Comparison of ENCODE assay signal across 29 cellular contexts in the genomic region with DNA sequence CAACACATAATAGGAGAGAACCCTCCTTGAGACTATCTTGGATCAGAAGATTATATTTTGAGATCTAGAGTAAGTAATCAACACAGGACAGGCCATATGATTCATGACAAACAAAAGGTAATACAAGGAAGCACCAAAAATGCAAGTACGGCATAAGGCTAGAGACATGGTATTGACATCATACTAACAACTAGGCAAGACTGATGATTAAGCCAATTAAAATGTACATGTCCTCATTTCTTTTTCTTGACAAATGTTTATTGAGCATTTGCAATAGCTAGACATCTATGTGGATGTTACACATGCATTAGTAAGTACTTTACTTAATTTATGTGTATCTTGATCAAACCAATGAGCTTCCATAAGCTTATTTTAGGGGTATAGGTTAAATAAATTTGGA.
"Had no signal": no experiment of that assay in that cellular context is flagged by ENCODE, and none has a peak within 500 bp of the region (broad histone marks: within the 10 kb centered on the region; RNA-seq: fewer than 3 reads in every experiment).

No MANE protein-coding gene starts in this region.

- ATAC-seq: activated CD8-positive, alpha-beta T cell treated with anti-CD3 and anti-CD28 coated beads, Interleukin-2, amount 10 ng/mL, durations not matched to agents 7 days and 5 days; esophagus mucosa; gastroesophageal sphincter; left cardiac atrium; mucosa of descending colon; pancreas; psoas muscle; right cardiac atrium; T-cell; upper lobe of right lung had no signal

- H3K27me3 Mint-ChIP-seq: activated CD4-positive, alpha-beta T cell treated with anti-CD3 and anti-CD28 coated beads, Interleukin-2, amount 10 ng/mL, durations not matched to agents 7 days and 5 days; activated naive CD8-positive, alpha-beta T cell treated with anti-CD3 and anti-CD28 coated beads for 36 hours; memory B cell; stimulated activated naive CD8-positive, alpha-beta T cell treated with anti-CD3 and anti-CD28 coated beads, Interleukin-15, Interleukin-2, amounts not matched to agents 100 ng/mL and 50 ng/mL, for 24 hours; T-cell had no signal

- H3K27ac Mint-ChIP-seq: activated CD4-positive, alpha-beta T cell treated with anti-CD3 and anti-CD28 coated beads, Interleukin-2, amount 10 ng/mL, durations not matched to agents 7 days and 5 days; activated CD8-positive, alpha-beta T cell treated with anti-CD3 and anti-CD28 coated beads, Interleukin-2, amount 10 ng/mL, durations not matched to agents 7 days and 5 days; activated naive CD8-positive, alpha-beta T cell treated with anti-CD3 and anti-CD28 coated beads for 36 hours; activated T-helper 2 cell treated with anti-CD3 and anti-CD28 coated beads, Interferon-gamma antibody, Interleukin-2, Interleukin-4, amounts not matched to agents 10 μg/mL and 5 μg/mL and 100 μg/mL, durations not matched to agents 14 hours and 24 hours and 36 hours; memory B cell; nephron progenitor cell; stimulated activated naive CD8-positive, alpha-beta T cell treated with anti-CD3 and anti-CD28 coated beads, Interleukin-15, Interleukin-2, amounts not matched to agents 100 ng/mL and 50 ng/mL, for 24 hours; T-cell; T-helper 2 cell treated with Interferon-gamma antibody and Interleukin-4, amounts not matched to agents 5 μg/mL and 100 μg/mL, for 36 hours had no signal

- DNase-seq: activated CD4-positive, alpha-beta T cell treated with anti-CD3 and anti-CD28 coated beads, Interleukin-2, amount 10 ng/mL, durations not matched to agents 7 days and 5 days; activated CD4-positive, CD25-positive, alpha-beta regulatory T cell treated with anti-CD3 and anti-CD28 coated beads, Interleukin-2, amount 50 U/mL, for 72 hours; activated CD8-positive, alpha-beta T cell treated with anti-CD3 and anti-CD28 coated beads, Interleukin-2, amount 10 ng/mL, durations not matched to agents 7 days and 5 days; activated naive CD4-positive, alpha-beta T cell treated with Interleukin-2 at 50 U/mL for 16 hours; activated naive CD8-positive, alpha-beta T cell treated with anti-CD3 and anti-CD28 coated beads for 36 hours; activated T-cell treated with anti-CD3 and anti-CD28 coated beads, Interleukin-2, amount 50 U/mL, for 1 hour; amniotic stem cell; dermis blood vessel endothelial cell; effector CD8-positive, alpha-beta T cell; head of caudate nucleus; hypothalamus; left cardiac atrium; mucosa of descending colon; nephron progenitor cell; pancreas; psoas muscle; right cardiac atrium; stimulated activated CD4-positive, alpha-beta T cell treated with anti-CD3 and anti-CD28 coated beads, Interleukin-1b, Interleukin-23, amount 100 ng/mL, for 48 hours; substantia nigra; T-cell; thyroid gland; upper lobe of right lung; WERI-Rb-1 had no signal

- H3K27ac ChIP-seq: gastroesophageal sphincter, pancreas, psoas muscle, thyroid gland, upper lobe of right lung, WERI-Rb-1 had no signal

- H3K4me1 Mint-ChIP-seq: activated CD4-positive, alpha-beta T cell treated with anti-CD3 and anti-CD28 coated beads, Interleukin-2, amount 10 ng/mL, durations not matched to agents 7 days and 5 days; activated naive CD8-positive, alpha-beta T cell treated with anti-CD3 and anti-CD28 coated beads for 36 hours; memory B cell; nephron progenitor cell; T-cell had no signal

- H3K9me3 Mint-ChIP-seq: activated CD4-positive, alpha-beta T cell treated with anti-CD3 and anti-CD28 coated beads, Interleukin-2, amount 10 ng/mL, durations not matched to agents 7 days and 5 days; nephron progenitor cell had no signal

- H3K36me3 ChIP-seq: gastroesophageal sphincter, pancreas, thyroid gland, upper lobe of right lung, WERI-Rb-1 had no signal

- H3K4me1 ChIP-seq: gastroesophageal sphincter, pancreas, psoas muscle, thyroid gland, upper lobe of right lung had no signal

- H3K36me3 Mint-ChIP-seq: activated naive CD8-positive, alpha-beta T cell treated with anti-CD3 and anti-CD28 coated beads for 36 hours; memory B cell; T-cell had no signal

- H3K9me3 ChIP-seq: pancreas, psoas muscle, thyroid gland, upper lobe of right lung had no signal

- FAIRE-seq: pancreas had no signal

- H3K27me3 ChIP-seq: gastroesophageal sphincter, pancreas, thyroid gland, upper lobe of right lung had no signal

- H3K4me3 Mint-ChIP-seq: activated CD4-positive, alpha-beta T cell treated with anti-CD3 and anti-CD28 coated beads, Interleukin-2, amount 10 ng/mL, durations not matched to agents 7 days and 5 days; activated CD8-positive, alpha-beta T cell treated with anti-CD3 and anti-CD28 coated beads, Interleukin-2, amount 10 ng/mL, durations not matched to agents 7 days and 5 days; activated naive CD8-positive, alpha-beta T cell treated with anti-CD3 and anti-CD28 coated beads for 36 hours; memory B cell; nephron progenitor cell; stimulated activated naive CD8-positive, alpha-beta T cell treated with anti-CD3 and anti-CD28 coated beads, Interleukin-15, Interleukin-2, amounts not matched to agents 100 ng/mL and 50 ng/mL, for 24 hours; T-cell; T-helper 2 cell treated with Interferon-gamma antibody and Interleukin-4, amounts not matched to agents 5 μg/mL and 100 μg/mL, for 36 hours had no signal

- H3K4me3 ChIP-seq: gastroesophageal sphincter, mucosa of descending colon, pancreas, psoas muscle, thyroid gland, upper lobe of right lung had no signal
